ENCODE assay signal across 37 cellular contexts in the genomic region with DNA sequence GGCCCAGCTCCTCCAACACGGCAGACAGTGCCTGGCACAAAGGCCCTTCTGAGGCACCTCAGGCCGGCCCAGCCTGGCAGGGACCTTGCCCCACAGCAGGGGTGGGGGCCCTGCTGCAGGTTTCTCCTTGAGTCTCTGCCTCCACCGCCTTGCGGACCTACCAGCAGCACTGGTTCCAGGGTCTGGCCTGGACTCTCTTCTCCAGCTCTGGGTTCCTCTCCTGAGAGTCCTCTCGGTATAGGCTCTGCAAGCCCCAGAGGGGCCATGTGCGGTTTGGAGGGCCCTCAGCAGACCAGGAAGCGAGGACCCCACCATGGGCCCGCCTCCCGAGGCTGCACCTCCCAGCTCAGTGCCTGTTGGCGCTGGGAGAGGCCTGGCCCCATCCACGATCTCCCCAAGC. TPM values are rescaled to one million over a fixed set of nuclear protein-coding genes. Genes with fewer than 3 reads are reported as not detected.
"Had no signal": no experiment of that assay in that cellular context is flagged by ENCODE, and none has a peak within 500 bp of the region (broad histone marks: within the 10 kb centered on the region; RNA-seq: fewer than 3 reads in every experiment).

No MANE protein-coding gene starts in this region.

- H3K4me1 ChIP-seq: adrenal gland, breast epithelium had no signal

- DNase-seq: activated B cell treated with CpG ODN at 0.5 μM for 24 hours; activated CD4-positive, alpha-beta memory T cell treated with anti-CD3 and anti-CD28 coated beads for 36 hours; activated CD4-positive, alpha-beta T cell treated with anti-CD3 and anti-CD28 coated beads for 4 hours; activated CD4-positive, alpha-beta T cell treated with anti-CD3 and anti-CD28 coated beads, Interleukin-2, amount 10 ng/mL, durations not matched to agents 24 days and 14 days; activated CD4-positive, alpha-beta T cell treated with anti-CD3 and anti-CD28 coated beads, Interleukin-2, amount 50 U/mL, for 1 hour; activated CD4-positive, alpha-beta T cell treated with anti-CD3 and anti-CD28 coated beads, Interleukin-2, amount 50 U/mL, for 4 hours; activated CD4-positive, CD25-positive, alpha-beta regulatory T cell treated with anti-CD3 and anti-CD28 coated beads, Interleukin-2, amount 50 U/mL, for 72 hours; activated CD8-positive, alpha-beta memory T cell treated with anti-CD3 and anti-CD28 coated beads, Interleukin-2, amount 50 U/mL, for 4 hours; activated CD8-positive, alpha-beta T cell treated with anti-CD3 and anti-CD28 coated beads for 36 hours; activated effector memory CD4-positive, alpha-beta T cell treated with anti-CD3 and anti-CD28 coated beads, Interleukin-2, amount 50 U/mL, for 16 hours; activated gamma-delta T cell treated with Interleukin-2 at 50 U/mL for 16 hours; activated naive CD4-positive, alpha-beta T cell; activated naive CD4-positive, alpha-beta T cell treated with anti-CD3 and anti-CD28 coated beads for 36 hours; activated naive CD4-positive, alpha-beta T cell treated with anti-CD3 and anti-CD28 coated beads, Interleukin-2, amount 50 U/mL, for 16 hours; activated naive CD8-positive, alpha-beta T cell treated with anti-CD3 and anti-CD28 coated beads for 36 hours; activated T-cell treated with anti-CD3 and anti-CD28 coated beads for 4 hours; activated T-cell treated with anti-CD3 and anti-CD28 coated beads, Interleukin-2, amount 50 U/mL, for 1 hour; activated T-cell treated with anti-CD3 and anti-CD28 coated beads, Interleukin-2, amount 50 U/mL, for 4 hours; activated T-cell treated with anti-CD3 and anti-CD28 coated beads, Interleukin-2, amount 50 U/mL, for 72 hours; adrenal gland; amniotic stem cell; aorta; body of pancreas; brain microvascular endothelial cell; central memory CD4-positive, alpha-beta T cell; T-cell; T-helper 17 cell; T-helper 9 cell had no signal

- FAIRE-seq: astrocyte, TTC549 had no signal

- ATAC-seq: activated CD8-positive, alpha-beta T cell treated with anti-CD3 and anti-CD28 coated beads for 36 hours; activated naive CD4-positive, alpha-beta T cell treated with anti-CD3 and anti-CD28 coated beads, Interleukin-2, amount 50 U/mL, for 72 hours; activated T-cell treated with anti-CD3 and anti-CD28 coated beads, Interleukin-2, amount 50 U/mL, for 4 hours; activated T-cell treated with anti-CD3 and anti-CD28 coated beads, Interleukin-2, amount 50 U/mL, for 72 hours; activated T-helper 17 cell treated with anti-CD3 and anti-CD28 coated beads, Interleukin-2, amount 50 U/mL, for 72 hours; body of pancreas; T-cell; T-helper 17 cell had no signal

- H3K4me3 ChIP-seq: adrenal gland, body of pancreas, breast epithelium had no signal

- H3K27ac ChIP-seq: adrenal gland, body of pancreas, brain microvascular endothelial cell, breast epithelium, VCaP had no signal

- H3K27me3 ChIP-seq: body of pancreas, brain microvascular endothelial cell had no signal

- H3K9me3 ChIP-seq: adrenal gland, body of pancreas, breast epithelium had no signal

- H3K36me3 ChIP-seq: adrenal gland, brain microvascular endothelial cell, breast epithelium had no signal

RNA-seq across cellular contexts. Expression of a gene that starts 38.1 kb away (rescaled TPM):
- total RNA-seq: activated B cell treated with CpG ODN at 0.5 μM for 24 hours; activated CD4-positive, alpha-beta memory T cell treated with anti-CD3 and anti-CD28 coated beads for 36 hours; activated CD4-positive, alpha-beta T cell treated with anti-CD3 and anti-CD28 coated beads, Interleukin-2, amount 10 ng/mL, durations not matched to agents 24 days and 14 days; activated CD8-positive, alpha-beta memory T cell treated with anti-CD3 and anti-CD28 coated beads for 36 hours; activated CD8-positive, alpha-beta T cell treated with anti-CD3 and anti-CD28 coated beads for 36 hours; activated naive CD4-positive, alpha-beta T cell treated with anti-CD3 and anti-CD28 coated beads for 36 hours; activated naive CD4-positive, alpha-beta T cell treated with anti-CD3 and anti-CD28 coated beads, Interleukin-2, amount 50 U/mL, for 72 hours; activated naive CD8-positive, alpha-beta T cell treated with anti-CD3 and anti-CD28 coated beads for 36 hours; activated T-cell treated with anti-CD3 and anti-CD28 coated beads, Interleukin-2, amount 50 U/mL, for 4 hours; activated T-cell treated with anti-CD3 and anti-CD28 coated beads, Interleukin-2, amount 50 U/mL, for 72 hours; activated T-helper 1 cell treated with anti-CD3 and anti-CD28 coated beads, Interleukin-12 subunit alpha, Interleukin-12 subunit beta, Interleukin-2, Interleukin-4 antibody, amounts not matched to agents 30 ng/mL and 10 ng/mL and 1 ng/mL, durations not matched to agents 14 hours and 24 hours and 36 hours; activated T-helper 17 cell treated with anti-CD3 and anti-CD28 coated beads, Interleukin-2, amount 50 U/mL, for 72 hours; aorta; astrocyte; T-cell; T-helper 1 cell treated with Interleukin-12 subunit alpha and Interleukin-12 subunit beta and Interleukin-4 antibody, amounts not matched to agents 30 ng/mL and 1 ng/mL, for 36 hours; T-helper 17 cell had no signal
